ENCODE assay signal across 10 cellular contexts in genomic region chr22:38734203-38735100, GRCh38. TPM values are rescaled to one million over a fixed set of nuclear protein-coding genes. Genes with fewer than 3 reads are reported as not detected.
DNase-seq lines count a peak whose midpoint lies in the region; ATAC-seq, FAIRE-seq and TF ChIP-seq lines count a peak whose summit lies in the region.
"Had no signal": no experiment of that assay in that cellular context is flagged by ENCODE, and none has a peak within 500 bp of the region (broad histone marks: within the 10 kb centered on the region; RNA-seq: fewer than 3 reads in every experiment).

No MANE protein-coding gene starts in this region.

- no peak overlapping the region for H3K4me3 Mint-ChIP-seq in activated CD4-positive, alpha-beta T cell treated with anti-CD3 and anti-CD28 coated beads, Interleukin-2, amount 10 ng/mL, durations not matched to agents 24 days and 14 days
- H3K4me3 Mint-ChIP-seq in memory B cell, result no peak overlapping the region

- CTCF ChIA-PET in GM12878 (lab: Yijun Ruan, JAX), result interaction anchor here (1.0 to 3.7 kb wide), 9 partner anchors 10 to 682 kb away, joined by 3 to 26 read pairs (median 5); no protein-coding TSS in a partner anchor

- no peaks in the 10 kb centered on the region for H3K27me3 Mint-ChIP-seq in activated CD4-positive, alpha-beta T cell treated with anti-CD3 and anti-CD28 coated beads, Interleukin-2, amount 10 ng/mL, durations not matched to agents 24 days and 14 days
- no peaks in the 10 kb centered on the region for H3K27me3 Mint-ChIP-seq in memory B cell

- H2AFZ ChIP-seq in GM12878 (ENCODE audit: control insufficient read depth, low read depth, low read length), result no peak overlapping the region

- in situ Hi-C loops in GM12878 (cut with MboI), result no loop called here

- no peak for TF ChIP-seq RAD21 in GM12878 (IDR thresholded peaks at IDR 0.05; ENCODE audit: insufficient read depth, low read depth, low read length)

- FAIRE-seq in GM12878 (lab: Jason Lieb, UNC) (no peak), GM12891 (lab: Jason Lieb, UNC) (no peak)

- no peak for TF ChIP-seq CTCF in GM12878 (IDR thresholded peaks at IDR 0.05 in 2 of 3, conservative IDR thresholded peaks at IDR 0.05 in 1 of 3; ENCODE audit: control insufficient read depth in 2 of 3, extremely low read depth in 1 of 3, insufficient read depth in 1 of 3, low read depth in 3 of 3, low read length in 3 of 3)
- TF ChIP-seq CTCF in suprapubic skin (IDR thresholded peaks at IDR 0.05), result no peak

- no peaks in the 10 kb centered on the region for H3K79me2 ChIP-seq in GM12878 (ENCODE audit: control insufficient read depth, insufficient read depth, low read length)

- no peaks in the 10 kb centered on the region for H3K27me3 ChIP-seq in GM12878 (replicated peaks in 1 of 2; ENCODE audit: control insufficient read depth in 2 of 2, insufficient read depth in 2 of 2, low read length in 1 of 2)
- H3K27me3 ChIP-seq in suprapubic skin, result no peaks in the 10 kb centered on the region

- SMC1A ChIA-PET in GM12878 (lab: Charles Lee; ENCODE audit: uncharacterized antibody, unreplicated experiment), result interaction anchor here (1.3 kb wide), 1 partner anchor 17 kb away, joined by 5 read pairs; no protein-coding TSS in a partner anchor

- no peaks in the 10 kb centered on the region for H3K9me3 ChIP-seq in GM12878 (replicated peaks; ENCODE audit: control insufficient read depth, insufficient read depth, low read length)
- H3K9me3 ChIP-seq in suprapubic skin, result no peaks in the 10 kb centered on the region

- WGBS in GM12878 (ENCODE audit: insufficient coverage, insufficient replicate concordance, low lambda C conversion rate, missing lambda C conversion rate), result 74% methylated on average over 17 of the region's 17 CpGs
- 78% methylated on average over 13 of the region's 17 CpGs for WGBS in suprapubic skin

- peaks cover 35% of the 10 kb centered on the region for H3K4me1 Mint-ChIP-seq in activated CD4-positive, alpha-beta T cell treated with anti-CD3 and anti-CD28 coated beads, Interleukin-2, amount 10 ng/mL, durations not matched to agents 24 days and 14 days
- peaks cover 29% of the 10 kb centered on the region for H3K4me1 Mint-ChIP-seq in memory B cell

- peaks cover 2% of the 10 kb centered on the region; the same call in 1 of the 2 replicates for H4K20me1 ChIP-seq in GM12878 (ENCODE audit: control insufficient read depth, insufficient read depth)

- TF ChIP-seq POLR2A in GM12878 (IDR thresholded peaks at IDR 0.05; ENCODE audit: low read depth, low read length) (peak; percentile 34; the same call in 1 of the 2 replicates), suprapubic skin (IDR thresholded peaks at IDR 0.05) (no peak), GM12891 (IDR thresholded peaks at IDR 0.05; ENCODE audit: low read depth, low read length) (no peak; the same call in 1 of the 2 replicates)

- H3K36me3 Mint-ChIP-seq in activated CD4-positive, alpha-beta T cell treated with anti-CD3 and anti-CD28 coated beads, Interleukin-2, amount 10 ng/mL, durations not matched to agents 24 days and 14 days (ENCODE audit: low read depth), result peaks cover 70% of the 10 kb centered on the region
- peaks cover 31% of the 10 kb centered on the region for H3K36me3 Mint-ChIP-seq in memory B cell

- intact Hi-C loops in activated CD4-positive, alpha-beta T cell treated with anti-CD3 and anti-CD28 coated beads, Interleukin-2, amount 10 ng/mL, durations not matched to agents 24 days and 14 days (cut with micrococcal nuclease), result no loop called here
- intact Hi-C loops in GM12878 (cut with micrococcal nuclease; ENCODE audit: unreplicated experiment), result no loop called here

- POLR2A ChIA-PET in GM12878 (lab: Charles Lee), result interaction anchor here (0.6 kb wide), 1 partner anchor 513 kb away, joined by 3 read pairs; no protein-coding TSS in a partner anchor

- H3K9ac ChIP-seq in GM12878 (ENCODE audit: control insufficient read depth, insufficient read depth, low read length), result no peak overlapping the region

- H3K36me3 ChIP-seq in GM12878 (ENCODE audit: control insufficient read depth in 2 of 2, insufficient read depth in 2 of 2, low read length in 1 of 2) (peaks cover 33 to 65% of the 10 kb centered on the region in 2 experiments), suprapubic skin (peaks cover 77% of the 10 kb centered on the region)

- no peaks in the 10 kb centered on the region for H3K9me3 Mint-ChIP-seq in activated CD4-positive, alpha-beta T cell treated with anti-CD3 and anti-CD28 coated beads, Interleukin-2, amount 10 ng/mL, durations not matched to agents 24 days and 14 days
- H3K9me3 Mint-ChIP-seq in memory B cell, result no peaks in the 10 kb centered on the region

- DNase-seq in activated CD4-positive, alpha-beta T cell treated with anti-CD3 and anti-CD28 coated beads, Interleukin-2, amount 10 ng/mL, durations not matched to agents 24 days and 14 days, result no peak
- no peak for DNase-seq in activated CD4-positive, alpha-beta T cell treated with anti-CD3 and anti-CD28 coated beads for 1 hour
- DNase-seq in GM12878 (ENCODE audit: low read depth, low spot score) (no peak), memory B cell (ENCODE audit: low spot score in 2 of 2) (no peak), suprapubic skin (ENCODE audit: low spot score in 2 of 2) (no peak), 8988T (no peak), GM12891 (ENCODE audit: insufficient read length, low spot score) (no peak)
- DNase-seq: ACHN, T1000 had no signal

- no peak for TF ChIP-seq EP300 in GM12878 (IDR thresholded peaks at IDR 0.05; ENCODE audit: borderline replicate concordance in 1 of 2, control insufficient read depth in 1 of 2, low read depth in 2 of 2, low read length in 2 of 2)
- no peak for TF ChIP-seq EP300 in suprapubic skin (IDR thresholded peaks at IDR 0.05)

- BruUV-seq in GM12878 (replicated peaks; lab: Mats Ljungman, UMichigan), result TSS peak; percentile 60

- H3K4me3 ChIP-seq in GM12878, result no peak overlapping the region
- no peak overlapping the region for H3K4me3 ChIP-seq in suprapubic skin

- no peak overlapping the region for H3K4me2 ChIP-seq in GM12878 (ENCODE audit: control insufficient read depth, insufficient read depth)

- peak overlapping the region; percentile 56 for H3K27ac Mint-ChIP-seq in activated CD4-positive, alpha-beta T cell treated with anti-CD3 and anti-CD28 coated beads, Interleukin-2, amount 10 ng/mL, durations not matched to agents 24 days and 14 days
- H3K27ac Mint-ChIP-seq in memory B cell, result peak overlapping the region; percentile 77

- RAD21 ChIA-PET in GM12878 (lab: Charles Lee; ENCODE audit: unreplicated experiment), result interaction anchor here (0.8 to 1.8 kb wide), 3 partner anchors 31 to 269 kb away, joined by 3 to 4 read pairs (median 3); no protein-coding TSS in a partner anchor

- H3K4me1 ChIP-seq in GM12878 (ENCODE audit: control insufficient read depth, insufficient read depth, low read length), result no peaks in the 10 kb centered on the region
- peaks cover 27% of the 10 kb centered on the region for H3K4me1 ChIP-seq in suprapubic skin

- peak; percentile 7; the same call in 2 of the 3 replicates for ATAC-seq in GM12878
- ATAC-seq in memory B cell (ENCODE audit: low read depth), result no peak
- no peak for ATAC-seq in GM18870 (IDR thresholded peaks at IDR 0.05; ENCODE audit: unreplicated experiment)

- H3K27ac ChIP-seq in GM12878 (ENCODE audit: control insufficient read depth, insufficient read depth), result no peak overlapping the region
- peak overlapping the region; percentile 37 for H3K27ac ChIP-seq in suprapubic skin

RNA-seq across cellular contexts. Expression of gene SUN2, which starts 21.3 kb away (rescaled TPM):
- 124 and 128 TPM in 2 replicates for total RNA-seq in activated CD4-positive, alpha-beta T cell treated with anti-CD3 and anti-CD28 coated beads, Interleukin-2, amount 10 ng/mL, durations not matched to agents 24 days and 14 days
- 163 and 168 TPM in 2 replicates for total RNA-seq in GM12878 (2013; cell fraction: nucleolus; rRNA removed)
- total RNA-seq in GM12878 (2014; rRNA removed), result 69.8 and 87.5 TPM in 2 replicates
- 30.6 and 33.1 TPM in 2 replicates for total RNA-seq in GM12878 (2014; rRNA removed; fragmentation: Illumina TruSeq; extraction: Trizol)
- total RNA-seq in GM12878 (2021), result 93.4 and 107 TPM in 2 replicates
- 26.3 TPM for polyA plus RNA-seq in GM12878 (2011; ENCODE audit: low read depth)
- 18.6 and 38.7 TPM in 2 replicates for polyA plus RNA-seq in GM12878 (2011; rRNA removed)
- 48.0 and 68.9 TPM in 2 replicates for polyA plus RNA-seq in GM12878 (2011; cell fraction: cytosol; rRNA removed)
- polyA plus RNA-seq in GM12878 (2011; cell fraction: nucleus; rRNA removed), result 156 and 202 TPM in 2 replicates
- polyA plus RNA-seq in GM12878 (2012), result 56.9 and 62.2 TPM in 2 replicates
- polyA plus RNA-seq in GM12878 (2014; fragmentation: Illumina TruSeq; extraction: Trizol), result 8.7 and 26.2 TPM in 2 replicates
- polyA plus RNA-seq in GM12878 (2014; fragmentation: Nextera tagmentation; extraction: Ambion mirVana), result under 1 TPM; 0.18 to 0.95 TPM
- polyA plus RNA-seq in GM12878 (2014; rRNA removed), result 78.0 and 103 TPM in 2 replicates
- 10 to 100 TPM; 10.4 to 40.8 TPM for polyA plus RNA-seq in GM12878 (2016; fragmentation: Nextera tagmentation; extraction: Ambion mirVana)
- polyA minus RNA-seq in GM12878 (2011; rRNA and poly(A)+ RNA removed), result 49.2 and 105 TPM in 2 replicates
- 31.7 and 37.9 TPM in 2 replicates for polyA minus RNA-seq in GM12878 (2011; cell fraction: cytosol; rRNA and poly(A)+ RNA removed)
- polyA minus RNA-seq in GM12878 (2011; cell fraction: nucleus; rRNA and poly(A)+ RNA removed), result 52.8 and 89.5 TPM in 2 replicates
- total RNA-seq in suprapubic skin, result 100 to 1,000 TPM; 186 to 262 (median 232) TPM
- polyA plus RNA-seq in GM12891 (2012; ENCODE audit: low read depth, missing spikeins), result 42.1 TPM

RNA-seq across cellular contexts. Expression of gene GTPBP1, which starts 28.7 kb away (rescaled TPM):
- 102 and 103 TPM in 2 replicates for total RNA-seq in activated CD4-positive, alpha-beta T cell treated with anti-CD3 and anti-CD28 coated beads, Interleukin-2, amount 10 ng/mL, durations not matched to agents 24 days and 14 days
- 156 and 196 TPM in 2 replicates for total RNA-seq in GM12878 (2013; cell fraction: nucleolus; rRNA removed)
- 33.8 and 39.1 TPM in 2 replicates for total RNA-seq in GM12878 (2014; rRNA removed)
- total RNA-seq in GM12878 (2014; rRNA removed; fragmentation: Illumina TruSeq; extraction: Trizol), result 20.6 and 20.8 TPM in 2 replicates
- total RNA-seq in GM12878 (2021), result 55.7 and 63.1 TPM in 2 replicates
- 25.3 TPM for polyA plus RNA-seq in GM12878 (2011; ENCODE audit: low read depth)
- polyA plus RNA-seq in GM12878 (2011; rRNA removed), result 28.0 and 47.0 TPM in 2 replicates
- polyA plus RNA-seq in GM12878 (2011; cell fraction: cytosol; rRNA removed), result 32.9 and 43.9 TPM in 2 replicates
- polyA plus RNA-seq in GM12878 (2011; cell fraction: nucleus; rRNA removed), result 185 and 188 TPM in 2 replicates
- polyA plus RNA-seq in GM12878 (2012), result 37.0 and 38.4 TPM in 2 replicates
- 16.6 and 39.2 TPM in 2 replicates for polyA plus RNA-seq in GM12878 (2014; fragmentation: Illumina TruSeq; extraction: Trizol)
- 1 to 10 TPM in 1 of 2 experiments, under 1 TPM in 1; 0.89 to 1.9 TPM for polyA plus RNA-seq in GM12878 (2014; fragmentation: Nextera tagmentation; extraction: Ambion mirVana)
- 46.2 and 57.3 TPM in 2 replicates for polyA plus RNA-seq in GM12878 (2014; rRNA removed)
- polyA plus RNA-seq in GM12878 (2016; fragmentation: Nextera tagmentation; extraction: Ambion mirVana), result 10 to 100 TPM; 25.7 to 29.3 TPM
- polyA minus RNA-seq in GM12878 (2011; rRNA and poly(A)+ RNA removed), result 56.7 and 73.3 TPM in 2 replicates
- polyA minus RNA-seq in GM12878 (2011; cell fraction: cytosol; rRNA and poly(A)+ RNA removed), result 15.3 and 19.2 TPM in 2 replicates
- 76.4 and 113 TPM in 2 replicates for polyA minus RNA-seq in GM12878 (2011; cell fraction: nucleus; rRNA and poly(A)+ RNA removed)
- 100 to 1,000 TPM in 1 of 4 donors, 10 to 100 TPM in 3; 73.0 to 100 (median 76.8) TPM for total RNA-seq in suprapubic skin
- 26.0 TPM for polyA plus RNA-seq in GM12891 (2012; ENCODE audit: low read depth, missing spikeins)

RNA-seq across cellular contexts. Expression of gene JOSD1, which starts 33.7 kb away (rescaled TPM):
- total RNA-seq in activated CD4-positive, alpha-beta T cell treated with anti-CD3 and anti-CD28 coated beads, Interleukin-2, amount 10 ng/mL, durations not matched to agents 24 days and 14 days, result 90.4 and 93.8 TPM in 2 replicates
- 42.3 and 42.8 TPM in 2 replicates for total RNA-seq in GM12878 (2013; cell fraction: nucleolus; rRNA removed)
- total RNA-seq in GM12878 (2014; rRNA removed) (50.4 and 65.1 TPM in 2 replicates), GM12878 (2014; rRNA removed; fragmentation: Illumina TruSeq; extraction: Trizol) (37.1 and 37.9 TPM in 2 replicates), GM12878 (2021) (48.1 and 53.4 TPM in 2 replicates), suprapubic skin (10 to 100 TPM; 51.4 to 87.4 (median 62.3) TPM)
- 24.6 TPM for polyA plus RNA-seq in GM12878 (2011; ENCODE audit: low read depth)
- polyA plus RNA-seq in GM12878 (2011; rRNA removed) (47.4 and 54.6 TPM in 2 replicates), GM12878 (2014; fragmentation: Illumina TruSeq; extraction: Trizol) (43.9 and 48.6 TPM in 2 replicates), GM12878 (2014; fragmentation: Nextera tagmentation; extraction: Ambion mirVana) (10 to 100 TPM; 11.9 to 15.9 TPM), GM12878 (2014; rRNA removed) (50.0 and 50.8 TPM in 2 replicates), GM12878 (2016; fragmentation: Nextera tagmentation; extraction: Ambion mirVana) (1 to 10 TPM; 6.2 to 7.8 TPM)
- polyA plus RNA-seq in GM12878 (2011; cell fraction: cytosol; rRNA removed), result 70.1 and 74.6 TPM in 2 replicates
- polyA plus RNA-seq in GM12878 (2011; cell fraction: nucleus; rRNA removed), result 35.7 and 38.5 TPM in 2 replicates
- 33.3 and 35.5 TPM in 2 replicates for polyA plus RNA-seq in GM12878 (2012)
- polyA minus RNA-seq in GM12878 (2011; rRNA and poly(A)+ RNA removed), result 46.8 and 52.2 TPM in 2 replicates
- 24.2 and 27.9 TPM in 2 replicates for polyA minus RNA-seq in GM12878 (2011; cell fraction: cytosol; rRNA and poly(A)+ RNA removed)
- 11.6 and 18.6 TPM in 2 replicates for polyA minus RNA-seq in GM12878 (2011; cell fraction: nucleus; rRNA and poly(A)+ RNA removed)
- polyA plus RNA-seq in GM12891 (2012; ENCODE audit: low read depth, missing spikeins), result 30.2 TPM

RNA-seq across cellular contexts. Expression of gene TOMM22, which starts 52.7 kb away (rescaled TPM):
- 169 and 172 TPM in 2 replicates for total RNA-seq in activated CD4-positive, alpha-beta T cell treated with anti-CD3 and anti-CD28 coated beads, Interleukin-2, amount 10 ng/mL, durations not matched to agents 24 days and 14 days
- total RNA-seq in GM12878 (2013; cell fraction: nucleolus; rRNA removed), result 12.9 and 15.1 TPM in 2 replicates
- total RNA-seq in GM12878 (2014; rRNA removed) (97.3 and 107 TPM in 2 replicates), GM12878 (2014; rRNA removed; fragmentation: Illumina TruSeq; extraction: Trizol) (87.8 and 92.6 TPM in 2 replicates), GM12878 (2021) (133 and 134 TPM in 2 replicates), suprapubic skin (10 to 100 TPM; 15.6 to 56.2 (median 36.7) TPM)
- 32.5 TPM for polyA plus RNA-seq in GM12878 (2011; ENCODE audit: low read depth)
- polyA plus RNA-seq in GM12878 (2011; rRNA removed) (71.8 and 89.6 TPM in 2 replicates), GM12878 (2014; fragmentation: Illumina TruSeq; extraction: Trizol) (116 and 131 TPM in 2 replicates), GM12878 (2014; fragmentation: Nextera tagmentation; extraction: Ambion mirVana) (10 to 100 TPM; 37.6 to 62.2 TPM), GM12878 (2014; rRNA removed) (69.9 and 70.8 TPM in 2 replicates), GM12878 (2016; fragmentation: Nextera tagmentation; extraction: Ambion mirVana) (100 to 1,000 TPM; 194 to 197 TPM)
- polyA plus RNA-seq in GM12878 (2011; cell fraction: cytosol; rRNA removed), result 39.3 and 54.7 TPM in 2 replicates
- 23.3 and 25.9 TPM in 2 replicates for polyA plus RNA-seq in GM12878 (2011; cell fraction: nucleus; rRNA removed)
- polyA plus RNA-seq in GM12878 (2012), result 55.0 and 72.2 TPM in 2 replicates
- 35.8 and 38.8 TPM in 2 replicates for polyA minus RNA-seq in GM12878 (2011; rRNA and poly(A)+ RNA removed)
- 20.8 and 24.8 TPM in 2 replicates for polyA minus RNA-seq in GM12878 (2011; cell fraction: cytosol; rRNA and poly(A)+ RNA removed)
- polyA minus RNA-seq in GM12878 (2011; cell fraction: nucleus; rRNA and poly(A)+ RNA removed), result 6.9 and 9.3 TPM in 2 replicates
- 74.5 TPM for polyA plus RNA-seq in GM12891 (2012; ENCODE audit: low read depth, missing spikeins)

RNA-seq across cellular contexts. Expression of gene DNAL4, which starts 59.5 kb away (rescaled TPM):
- 5.5 and 6.3 TPM in 2 replicates for total RNA-seq in activated CD4-positive, alpha-beta T cell treated with anti-CD3 and anti-CD28 coated beads, Interleukin-2, amount 10 ng/mL, durations not matched to agents 24 days and 14 days
- total RNA-seq in GM12878 (2013; cell fraction: nucleolus; rRNA removed), result 2.8 and 4.9 TPM in 2 replicates
- total RNA-seq in GM12878 (2014; rRNA removed) (6.6 and 7.0 TPM in 2 replicates), GM12878 (2014; rRNA removed; fragmentation: Illumina TruSeq; extraction: Trizol) (4.7 and 5.3 TPM in 2 replicates), GM12878 (2021) (5.1 and 6.3 TPM in 2 replicates), suprapubic skin (10 to 100 TPM; 21.8 to 27.7 (median 27.6) TPM)
- 2.8 TPM for polyA plus RNA-seq in GM12878 (2011; ENCODE audit: low read depth)
- polyA plus RNA-seq in GM12878 (2011; rRNA removed) (3.9 and 4.5 TPM in 2 replicates), GM12878 (2014; fragmentation: Illumina TruSeq; extraction: Trizol) (3.5 and 8.0 TPM in 2 replicates), GM12878 (2014; fragmentation: Nextera tagmentation; extraction: Ambion mirVana) (under 1 TPM in 1 of 2 experiments, not detected in 1; 0.35 TPM), GM12878 (2014; rRNA removed) (8.5 and 8.9 TPM in 2 replicates), GM12878 (2016; fragmentation: Nextera tagmentation; extraction: Ambion mirVana) (1 to 10 TPM; 6.3 to 7.8 TPM)
- 7.1 and 8.4 TPM in 2 replicates for polyA plus RNA-seq in GM12878 (2011; cell fraction: cytosol; rRNA removed)
- polyA plus RNA-seq in GM12878 (2011; cell fraction: nucleus; rRNA removed), result 3.3 and 5.9 TPM in 2 replicates
- polyA plus RNA-seq in GM12878 (2012), result 6.4 and 7.2 TPM in 2 replicates
- polyA minus RNA-seq in GM12878 (2011; rRNA and poly(A)+ RNA removed), result 3.1 and 4.8 TPM in 2 replicates
- 1.6 and 1.8 TPM in 2 replicates for polyA minus RNA-seq in GM12878 (2011; cell fraction: cytosol; rRNA and poly(A)+ RNA removed)
- polyA minus RNA-seq in GM12878 (2011; cell fraction: nucleus; rRNA and poly(A)+ RNA removed), result 0.97 and 1.7 TPM in 2 replicates
- polyA plus RNA-seq in GM12891 (2012; ENCODE audit: low read depth, missing spikeins), result 6.6 TPM
